Comparison of ENCODE assay signal across 25 cellular contexts in genomic region chr15:67382723-67383122, GRCh38.
"Had no signal": no experiment of that assay in that cellular context is flagged by ENCODE, and none has a peak within 500 bp of the region (broad histone marks: within the 10 kb centered on the region; RNA-seq: fewer than 3 reads in every experiment).

No MANE protein-coding gene starts in this region.

- DNase-seq: IMR-90; Kasumi-1; MV-4-11; NCI-H1048; NCI-H1105; NCI-H1417; NCI-H1436 treated with DMSO at 0.1 percent for 48 hours; NCI-H1694; NCI-H187 treated with DMSO at 0.1 percent for 48 hours; NCI-H2029 treated with DMSO at 0.1 percent for 48 hours; NCI-H2171 treated with DMSO at 0.1 percent for 48 hours; NCI-H226; NCI-H446; NCI-H510A; NCI-H524 treated with DMSO at 0.1 percent for 48 hours; NCI-H69; NCI-H774; NK-92 treated with Interleukin-12 subunit alpha and Interleukin-12 subunit beta, amount 100 ng/mL, for 24 hours; PC-3; SHP77; SK-N-SH; SW 1271; T-cell had no signal

- FAIRE-seq: HepG2 had no signal

- ATAC-seq: HepG2, Panc1, PC-3, T-cell had no signal
